In the genomic region with DNA sequence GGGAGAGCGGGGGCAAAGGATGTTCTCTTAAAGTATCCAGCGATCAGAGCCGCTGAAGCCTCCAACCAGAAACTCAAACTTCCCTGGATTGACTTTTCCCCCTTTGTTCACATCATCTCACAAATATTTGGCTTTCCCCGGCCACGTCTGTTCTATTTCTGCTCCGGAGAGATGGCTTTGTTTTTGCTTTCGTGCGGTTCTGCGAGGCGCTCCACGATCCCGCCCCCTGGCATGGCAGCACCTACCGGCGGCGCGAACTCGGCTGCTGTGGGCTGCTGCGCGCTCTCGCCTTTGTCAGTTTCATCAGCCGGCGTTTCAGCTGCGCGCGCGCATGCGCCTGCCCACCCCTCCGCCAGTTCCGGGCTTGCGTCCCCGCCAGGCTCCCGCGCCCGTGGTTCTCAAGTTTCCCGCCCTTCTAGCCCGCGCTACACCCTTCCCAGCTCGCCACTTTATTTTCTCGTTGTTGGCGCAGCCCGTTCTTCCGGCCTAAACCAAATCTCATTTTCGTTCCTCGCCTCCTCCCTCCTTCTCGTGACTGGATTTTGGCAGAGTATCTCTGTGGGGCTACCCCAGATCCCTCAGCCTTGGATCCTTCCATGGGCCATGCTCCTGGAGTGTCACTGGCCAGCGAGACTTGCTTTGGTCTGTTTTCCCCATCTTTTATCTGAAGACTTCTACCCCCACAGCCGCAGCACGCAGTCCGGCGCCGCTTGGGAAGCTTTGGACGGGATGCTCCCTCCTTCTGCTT, we compare ENCODE assay signal across 8 cellular contexts.
DNase-seq lines count a peak whose midpoint lies in the region; ATAC-seq lines count a peak whose summit lies in the region.

No MANE protein-coding gene starts in this region.

- H3K4me3 Mint-ChIP-seq in activated CD8-positive, alpha-beta T cell treated with anti-CD3 and anti-CD28 coated beads, Interleukin-2, amount 10 ng/mL, durations not matched to agents 7 days and 5 days: peak overlapping the region; percentile 92

- no peaks in the 10 kb centered on the region for H3K9me3 ChIP-seq in mesenchymal stem cell (ENCODE audit: control insufficient read depth, low read length)

- no peak overlapping the region for H2BK15ac ChIP-seq in mesenchymal stem cell (ENCODE audit: low read depth, poor library complexity, severe bottlenecking)

- H3K23ac ChIP-seq in mesenchymal stem cell (ENCODE audit: low read length in 2 of 2): no peak overlapping the region

- H3K4me1 ChIP-seq in mesenchymal stem cell (ENCODE audit: control insufficient read depth, insufficient read depth, low read depth, low read length): peaks cover 9% of the 10 kb centered on the region

- H3K14ac ChIP-seq in mesenchymal stem cell (ENCODE audit: low read length in 2 of 2): peak overlapping the region in 1 of 2 experiments; percentile 57

- H3K9ac ChIP-seq in mesenchymal stem cell (ENCODE audit: low read length): peak overlapping the region; percentile 98

- no peak overlapping the region for H3K27ac ChIP-seq in mesenchymal stem cell (ENCODE audit: low read length, poor library complexity, severe bottlenecking)

- H3K4me2 ChIP-seq in mesenchymal stem cell (ENCODE audit: low read length, poor library complexity, severe bottlenecking): peak overlapping the region; percentile 83

- H3K4me1 Mint-ChIP-seq in activated CD8-positive, alpha-beta T cell treated with anti-CD3 and anti-CD28 coated beads, Interleukin-2, amount 10 ng/mL, durations not matched to agents 7 days and 5 days (ENCODE audit: low read depth): peaks cover 20% of the 10 kb centered on the region

- H4K8ac ChIP-seq in mesenchymal stem cell (ENCODE audit: low read length): peak overlapping the region; percentile 80

- H2BK12ac ChIP-seq in mesenchymal stem cell (ENCODE audit: low read length in 2 of 2): no peak overlapping the region

- peaks cover 11% of the 10 kb centered on the region for H3K27me3 Mint-ChIP-seq in activated CD8-positive, alpha-beta T cell treated with anti-CD3 and anti-CD28 coated beads, Interleukin-2, amount 10 ng/mL, durations not matched to agents 7 days and 5 days (ENCODE audit: low read depth)

- peak overlapping the region; percentile 7 to 13 for H3K4ac ChIP-seq in mesenchymal stem cell (ENCODE audit: low read depth in 1 of 2, low read length in 2 of 2)

- peak overlapping the region; percentile 97 for H2AFZ ChIP-seq in mesenchymal stem cell (ENCODE audit: low read depth, low read length)

- peak overlapping the region; percentile 93 for H3K27ac Mint-ChIP-seq in activated CD8-positive, alpha-beta T cell treated with anti-CD3 and anti-CD28 coated beads, Interleukin-2, amount 10 ng/mL, durations not matched to agents 7 days and 5 days

- H3K36me3 ChIP-seq in mesenchymal stem cell (ENCODE audit: control insufficient read depth in 1 of 2, insufficient read depth in 2 of 2, low read depth in 1 of 2, low read length in 2 of 2): no peaks in the 10 kb centered on the region

- peaks cover 4% of the 10 kb centered on the region for H3K36me3 Mint-ChIP-seq in activated CD8-positive, alpha-beta T cell treated with anti-CD3 and anti-CD28 coated beads, Interleukin-2, amount 10 ng/mL, durations not matched to agents 7 days and 5 days (ENCODE audit: low read depth)

- no peak overlapping the region for H2AK5ac ChIP-seq in mesenchymal stem cell (ENCODE audit: low read length, severe bottlenecking)

- POLR2A ChIA-PET in activated CD8-positive, alpha-beta T cell treated with anti-CD3 and anti-CD28 coated beads, Interleukin-2, amount 10 ng/mL, durations not matched to agents 7 days and 5 days (lab: Charles Lee): interaction anchor here (1.1 to 1.4 kb wide), 2 partner anchors 98 to 183 kb away, joined by 3 to 5 read pairs; partner anchors contain the start of gene INSIG2

- CTCF ChIA-PET in activated CD8-positive, alpha-beta T cell treated with anti-CD3 and anti-CD28 coated beads, Interleukin-2, amount 10 ng/mL, durations not matched to agents 7 days and 5 days (lab: Charles Lee): interaction anchor here (0.8 to 1.8 kb wide), 5 partner anchors 16 to 154 kb away, joined by 3 to 8 read pairs (median 3); no protein-coding TSS in a partner anchor

- no peaks in the 10 kb centered on the region for H3K79me1 ChIP-seq in mesenchymal stem cell (replicated peaks; ENCODE audit: low read length, poor library complexity, severe bottlenecking)

- no peaks in the 10 kb centered on the region for H3K9me3 Mint-ChIP-seq in activated CD8-positive, alpha-beta T cell treated with anti-CD3 and anti-CD28 coated beads, Interleukin-2, amount 10 ng/mL, durations not matched to agents 7 days and 5 days (ENCODE audit: insufficient read depth)

- WGBS in mesenchymal stem cell: 3% methylated on average over 51 of the region's 52 CpGs

- H3K27me3 ChIP-seq in mesenchymal stem cell (ENCODE audit: control insufficient read depth in 1 of 2, insufficient read depth in 1 of 2, low read length in 2 of 2): peaks cover 0 to 13% of the 10 kb centered on the region in 2 experiments

- H2BK5ac ChIP-seq in mesenchymal stem cell (ENCODE audit: low read depth, low read length, poor library complexity, severe bottlenecking): no peak overlapping the region

- peak overlapping the region; percentile 18 for H4K91ac ChIP-seq in mesenchymal stem cell (ENCODE audit: low read length)

- peak overlapping the region; percentile 72 to 88 for H3K18ac ChIP-seq in mesenchymal stem cell (ENCODE audit: low read depth in 1 of 2, low read length in 2 of 2)

- DNase-seq in CD1c-positive myeloid dendritic cell (ENCODE audit: extremely low spot score) (peak; percentile 80), NCI-H748 (lab: John Stamatoyannopoulos, UW; ENCODE audit: unreplicated experiment) (peak; percentile 90), mesenchymal stem cell (peak; percentile 70)
- peak; percentile 92 for DNase-seq in activated CD8-positive, alpha-beta T cell treated with anti-CD3 and anti-CD28 coated beads, Interleukin-2, amount 10 ng/mL, durations not matched to agents 7 days and 5 days
- peak; percentile 65 for DNase-seq in effector CD8-positive, alpha-beta T cell (lab: John Stamatoyannopoulos, UW)
- peak; percentile 74 for DNase-seq in stimulated activated CD8-positive, alpha-beta memory T cell treated with anti-CD3 and anti-CD28 coated beads, Interleukin-12 subunit alpha, Interleukin-12 subunit beta, amount 100 ng/mL, for 24 hours (ENCODE audit: extremely low read depth)

- peak overlapping the region; percentile 55 to 92 for H3K4me3 ChIP-seq in mesenchymal stem cell (ENCODE audit: insufficient read depth in 1 of 2, low read depth in 1 of 2, low read length in 2 of 2)

- no peak overlapping the region for H2BK120ac ChIP-seq in mesenchymal stem cell (ENCODE audit: low read depth, low read length)

- ATAC-seq in GM19328 (IDR thresholded peaks at IDR 0.05; ENCODE audit: unreplicated experiment) (peak; percentile 87), HG03469 (IDR thresholded peaks at IDR 0.05; ENCODE audit: unreplicated experiment) (peak; percentile 81)
- peak; percentile 97 for ATAC-seq in activated CD8-positive, alpha-beta T cell treated with anti-CD3 and anti-CD28 coated beads, Interleukin-2, amount 10 ng/mL, durations not matched to agents 7 days and 5 days
